In the genomic region with DNA sequence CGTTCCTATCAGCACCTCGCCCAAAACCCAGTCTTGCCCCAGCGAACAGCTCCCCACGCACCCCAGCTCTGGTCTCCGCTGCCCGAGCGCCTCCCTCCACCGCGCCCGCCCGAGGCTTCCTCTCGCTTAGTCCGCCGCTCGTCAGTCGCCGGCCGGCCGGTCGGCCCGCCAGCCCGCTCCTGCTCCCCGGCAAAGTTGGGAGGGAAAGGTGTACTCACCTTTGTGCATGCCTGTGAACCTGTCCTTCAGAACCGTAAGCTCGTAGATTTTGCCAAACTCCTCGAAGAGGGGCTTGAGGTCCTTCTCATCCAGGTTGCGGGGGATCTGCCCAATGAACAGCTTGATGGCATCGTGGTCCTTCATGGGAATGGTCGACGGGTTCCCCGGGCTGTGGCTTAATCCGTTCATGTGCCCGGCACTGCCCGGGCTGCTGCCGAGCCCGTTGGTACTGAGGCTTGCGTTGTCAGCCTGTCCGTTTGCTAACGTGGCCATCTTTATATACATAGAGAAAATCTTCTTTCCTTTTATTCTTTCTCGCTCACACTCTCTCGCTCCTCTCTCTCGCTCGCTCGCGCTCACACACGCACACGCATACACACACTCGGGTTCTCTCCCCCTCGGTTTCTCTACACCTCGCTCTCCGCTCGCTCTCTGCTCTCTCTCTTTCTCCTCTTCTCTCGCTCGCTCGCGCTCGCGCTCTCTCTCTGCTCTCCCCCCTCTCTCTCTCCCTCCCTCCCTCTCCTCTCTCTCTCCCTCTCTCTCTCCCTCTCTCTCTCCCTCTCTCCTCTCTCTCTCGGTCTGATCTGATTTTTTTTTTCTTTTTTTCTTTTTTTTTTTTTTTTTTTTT, we compare ENCODE assay signal across 9 cellular contexts. TPM values are rescaled to one million over a fixed set of nuclear protein-coding genes. Genes with fewer than 3 reads are reported as not detected.
DNase-seq lines count a peak whose midpoint lies in the region; ATAC-seq and TF ChIP-seq lines count a peak whose summit lies in the region.
"Had no signal": no experiment of that assay in that cellular context is flagged by ENCODE, and none has a peak within 500 bp of the region (broad histone marks: within the 10 kb centered on the region; RNA-seq: fewer than 3 reads in every experiment).

A gene (minus strand): TSS at position 661 of the 847 bp plus-strand sequence.

- H3K27ac Mint-ChIP-seq in WTC11 = no peak within 1 kb of the TSS
- peak within 1 kb of the TSS; percentile 95 for H3K27ac Mint-ChIP-seq in glutamatergic neuron (ENCODE audit: unreplicated experiment)
- H3K27ac Mint-ChIP-seq in progenitor cell of endocrine pancreas = peak within 1 kb of the TSS; percentile 74
- H3K27ac Mint-ChIP-seq: dendritic cell treated with granulocyte-macrophage colony-stimulating factor and Interleukin-4, amounts not matched to agents 40 ng/mL and 50 ng/mL, for 4 days had no signal

- no peaks in the 10 kb centered on the region for H3K36me3 Mint-ChIP-seq in WTC11
- H3K36me3 Mint-ChIP-seq in glutamatergic neuron (ENCODE audit: unreplicated experiment) = no peaks in the 10 kb centered on the region
- no peaks in the 10 kb centered on the region for H3K36me3 Mint-ChIP-seq in progenitor cell of endocrine pancreas (ENCODE audit: insufficient read depth)

- H3K4me1 Mint-ChIP-seq in WTC11 (peaks cover 23% of the 10 kb centered on the region), glutamatergic neuron (ENCODE audit: low read depth, unreplicated experiment) (peaks cover 23% of the 10 kb centered on the region), progenitor cell of endocrine pancreas (ENCODE audit: low read depth) (peaks cover 7% of the 10 kb centered on the region)

- peaks cover 87% of the 10 kb centered on the region for H3K27me3 Mint-ChIP-seq in WTC11 (ENCODE audit: low read depth)
- H3K27me3 Mint-ChIP-seq in glutamatergic neuron (ENCODE audit: unreplicated experiment) = peaks cover 38% of the 10 kb centered on the region
- H3K27me3 Mint-ChIP-seq in progenitor cell of endocrine pancreas = peaks cover 86% of the 10 kb centered on the region

- CTCF ChIA-PET in WTC11 (lab: Charles Lee) = interaction anchor here (1.2 to 3.4 kb wide), 3 partner anchors 11 to 213 kb away, joined by 3 to 14 read pairs (median 9); no protein-coding TSS in a partner anchor

- no peaks in the 10 kb centered on the region for H3K9me3 Mint-ChIP-seq in WTC11
- H3K9me3 Mint-ChIP-seq in glutamatergic neuron (ENCODE audit: unreplicated experiment) = peaks cover 23% of the 10 kb centered on the region
- H3K9me3 Mint-ChIP-seq in progenitor cell of endocrine pancreas (ENCODE audit: low read depth) = no peaks in the 10 kb centered on the region
- H3K9me3 Mint-ChIP-seq: dendritic cell treated with granulocyte-macrophage colony-stimulating factor and Interleukin-4, amounts not matched to agents 40 ng/mL and 50 ng/mL, for 4 days had no signal

- POLR2A ChIA-PET in WTC11 (lab: Charles Lee) = interaction anchor here (0.6 to 0.7 kb wide), 2 partner anchors 171 to 1409 kb away, joined by 3 to 4 read pairs; no protein-coding TSS in a partner anchor

- TF ChIP-seq CTCF in WTC11 (IDR thresholded peaks at IDR 0.05) = no peak
- no peak for TF ChIP-seq CTCF in glutamatergic neuron (IDR thresholded peaks at IDR 0.05; ENCODE audit: partially characterized antibody, unreplicated experiment)
- no peak for TF ChIP-seq CTCF in progenitor cell of endocrine pancreas (IDR thresholded peaks at IDR 0.05; ENCODE audit: unreplicated experiment)

- peak; percentile 35 for ATAC-seq in WTC11
- ATAC-seq in HG02973 (IDR thresholded peaks at IDR 0.05; ENCODE audit: unreplicated experiment) = no peak
- no peak for ATAC-seq in HG03108 (IDR thresholded peaks at IDR 0.05; ENCODE audit: unreplicated experiment)
- no peak for ATAC-seq in GM21825 (IDR thresholded peaks at IDR 0.05; ENCODE audit: unreplicated experiment)

- peak within 1 kb of the TSS; percentile 97 for H3K4me3 Mint-ChIP-seq in WTC11
- H3K4me3 Mint-ChIP-seq in glutamatergic neuron (ENCODE audit: unreplicated experiment) = peak within 1 kb of the TSS; percentile 100
- H3K4me3 Mint-ChIP-seq in progenitor cell of endocrine pancreas (ENCODE audit: low read depth) = peak within 1 kb of the TSS; percentile 79
- H3K4me3 Mint-ChIP-seq: dendritic cell treated with granulocyte-macrophage colony-stimulating factor and Interleukin-4, amounts not matched to agents 40 ng/mL and 50 ng/mL, for 4 days had no signal

- DNase-seq in AG08395 (ENCODE audit: low spot score) (peak; percentile 31), HK-2 (ENCODE audit: unreplicated experiment) (peak; percentile 10), WTC11 (ENCODE audit: low spot score) (peak; percentile 40), glutamatergic neuron (peak; percentile 64), progenitor cell of endocrine pancreas (ENCODE audit: low spot score, unreplicated experiment) (no peak)

TF ChIP-seq in WTC11, 78 proteins besides CTCF, POLR2A, EP300 and RAD21 (continues in another document):
- TF ChIP-seq, protein P1, sequence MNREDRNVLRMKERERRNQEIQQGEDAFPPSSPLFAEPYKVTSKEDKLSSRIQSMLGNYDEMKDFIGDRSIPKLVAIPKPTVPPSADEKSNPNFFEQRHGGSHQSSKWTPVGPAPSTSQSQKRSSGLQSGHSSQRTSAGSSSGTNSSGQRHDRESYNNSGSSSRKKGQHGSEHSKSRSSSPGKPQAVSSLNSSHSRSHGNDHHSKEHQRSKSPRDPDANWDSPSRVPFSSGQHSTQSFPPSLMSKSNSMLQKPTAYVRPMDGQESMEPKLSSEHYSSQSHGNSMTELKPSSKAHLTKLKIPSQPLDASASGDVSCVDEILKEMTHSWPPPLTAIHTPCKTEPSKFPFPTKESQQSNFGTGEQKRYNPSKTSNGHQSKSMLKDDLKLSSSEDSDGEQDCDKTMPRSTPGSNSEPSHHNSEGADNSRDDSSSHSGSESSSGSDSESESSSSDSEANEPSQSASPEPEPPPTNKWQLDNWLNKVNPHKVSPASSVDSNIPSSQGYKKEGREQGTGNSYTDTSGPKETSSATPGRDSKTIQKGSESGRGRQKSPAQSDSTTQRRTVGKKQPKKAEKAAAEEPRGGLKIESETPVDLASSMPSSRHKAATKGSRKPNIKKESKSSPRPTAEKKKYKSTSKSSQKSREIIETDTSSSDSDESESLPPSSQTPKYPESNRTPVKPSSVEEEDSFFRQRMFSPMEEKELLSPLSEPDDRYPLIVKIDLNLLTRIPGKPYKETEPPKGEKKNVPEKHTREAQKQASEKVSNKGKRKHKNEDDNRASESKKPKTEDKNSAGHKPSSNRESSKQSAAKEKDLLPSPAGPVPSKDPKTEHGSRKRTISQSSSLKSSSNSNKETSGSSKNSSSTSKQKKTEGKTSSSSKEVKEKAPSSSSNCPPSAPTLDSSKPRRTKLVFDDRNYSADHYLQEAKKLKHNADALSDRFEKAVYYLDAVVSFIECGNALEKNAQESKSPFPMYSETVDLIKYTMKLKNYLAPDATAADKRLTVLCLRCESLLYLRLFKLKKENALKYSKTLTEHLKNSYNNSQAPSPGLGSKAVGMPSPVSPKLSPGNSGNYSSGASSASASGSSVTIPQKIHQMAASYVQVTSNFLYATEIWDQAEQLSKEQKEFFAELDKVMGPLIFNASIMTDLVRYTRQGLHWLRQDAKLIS (CRISPR knock-in tag; IDR thresholded peaks at IDR 0.05; ENCODE audit: borderline replicate concordance) = no peak; the same call in 1 of the 2 replicates
- TF ChIP-seq, protein P2, sequence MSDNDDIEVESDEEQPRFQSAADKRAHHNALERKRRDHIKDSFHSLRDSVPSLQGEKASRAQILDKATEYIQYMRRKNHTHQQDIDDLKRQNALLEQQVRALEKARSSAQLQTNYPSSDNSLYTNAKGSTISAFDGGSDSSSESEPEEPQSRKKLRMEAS (CRISPR knock-in tag; IDR thresholded peaks at IDR 0.05) = no peak
- TF ChIP-seq, protein P3, sequence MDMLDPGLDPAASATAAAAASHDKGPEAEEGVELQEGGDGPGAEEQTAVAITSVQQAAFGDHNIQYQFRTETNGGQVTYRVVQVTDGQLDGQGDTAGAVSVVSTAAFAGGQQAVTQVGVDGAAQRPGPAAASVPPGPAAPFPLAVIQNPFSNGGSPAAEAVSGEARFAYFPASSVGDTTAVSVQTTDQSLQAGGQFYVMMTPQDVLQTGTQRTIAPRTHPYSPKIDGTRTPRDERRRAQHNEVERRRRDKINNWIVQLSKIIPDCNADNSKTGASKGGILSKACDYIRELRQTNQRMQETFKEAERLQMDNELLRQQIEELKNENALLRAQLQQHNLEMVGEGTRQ (CRISPR knock-in tag; IDR thresholded peaks at IDR 0.05) = no peak
- TF ChIP-seq, protein P4, sequence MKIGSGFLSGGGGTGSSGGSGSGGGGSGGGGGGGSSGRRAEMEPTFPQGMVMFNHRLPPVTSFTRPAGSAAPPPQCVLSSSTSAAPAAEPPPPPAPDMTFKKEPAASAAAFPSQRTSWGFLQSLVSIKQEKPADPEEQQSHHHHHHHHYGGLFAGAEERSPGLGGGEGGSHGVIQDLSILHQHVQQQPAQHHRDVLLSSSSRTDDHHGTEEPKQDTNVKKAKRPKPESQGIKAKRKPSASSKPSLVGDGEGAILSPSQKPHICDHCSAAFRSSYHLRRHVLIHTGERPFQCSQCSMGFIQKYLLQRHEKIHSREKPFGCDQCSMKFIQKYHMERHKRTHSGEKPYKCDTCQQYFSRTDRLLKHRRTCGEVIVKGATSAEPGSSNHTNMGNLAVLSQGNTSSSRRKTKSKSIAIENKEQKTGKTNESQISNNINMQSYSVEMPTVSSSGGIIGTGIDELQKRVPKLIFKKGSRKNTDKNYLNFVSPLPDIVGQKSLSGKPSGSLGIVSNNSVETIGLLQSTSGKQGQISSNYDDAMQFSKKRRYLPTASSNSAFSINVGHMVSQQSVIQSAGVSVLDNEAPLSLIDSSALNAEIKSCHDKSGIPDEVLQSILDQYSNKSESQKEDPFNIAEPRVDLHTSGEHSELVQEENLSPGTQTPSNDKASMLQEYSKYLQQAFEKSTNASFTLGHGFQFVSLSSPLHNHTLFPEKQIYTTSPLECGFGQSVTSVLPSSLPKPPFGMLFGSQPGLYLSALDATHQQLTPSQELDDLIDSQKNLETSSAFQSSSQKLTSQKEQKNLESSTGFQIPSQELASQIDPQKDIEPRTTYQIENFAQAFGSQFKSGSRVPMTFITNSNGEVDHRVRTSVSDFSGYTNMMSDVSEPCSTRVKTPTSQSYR (CRISPR knock-in tag; IDR thresholded peaks at IDR 0.05) = peak; percentile 11; the same call in 1 of the 2 replicates
- 0 out of 2 replicates have a peak, but pooled peaks have one; percentile 8 for TF ChIP-seq JUN (CRISPR knock-in tag; IDR thresholded peaks at IDR 0.05)
- no peak for TF ChIP-seq ZBTB21 (CRISPR knock-in tag; IDR thresholded peaks at IDR 0.05; ENCODE audit: borderline replicate concordance)
- TF ChIP-seq, protein P5, sequence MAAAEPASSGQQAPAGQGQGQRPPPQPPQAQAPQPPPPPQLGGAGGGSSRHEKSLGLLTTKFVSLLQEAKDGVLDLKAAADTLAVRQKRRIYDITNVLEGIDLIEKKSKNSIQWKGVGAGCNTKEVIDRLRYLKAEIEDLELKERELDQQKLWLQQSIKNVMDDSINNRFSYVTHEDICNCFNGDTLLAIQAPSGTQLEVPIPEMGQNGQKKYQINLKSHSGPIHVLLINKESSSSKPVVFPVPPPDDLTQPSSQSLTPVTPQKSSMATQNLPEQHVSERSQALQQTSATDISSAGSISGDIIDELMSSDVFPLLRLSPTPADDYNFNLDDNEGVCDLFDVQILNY (CRISPR knock-in tag; IDR thresholded peaks at IDR 0.05) = 0 out of 2 replicates have a peak, but pooled peaks have one; percentile 40

RNA-seq across cellular contexts. Expression of the gene that starts here (rescaled TPM):
- total RNA-seq in WTC11 (2021) (2.6 to 3.3 TPM (median 2.9 TPM) in 3 replicates), glutamatergic neuron (ENCODE audit: unreplicated experiment) (38.4 TPM), progenitor cell of endocrine pancreas (4.6 and 5.5 TPM in 2 replicates)
